15 cellular contexts compared by ENCODE assay signal in the genomic region with DNA sequence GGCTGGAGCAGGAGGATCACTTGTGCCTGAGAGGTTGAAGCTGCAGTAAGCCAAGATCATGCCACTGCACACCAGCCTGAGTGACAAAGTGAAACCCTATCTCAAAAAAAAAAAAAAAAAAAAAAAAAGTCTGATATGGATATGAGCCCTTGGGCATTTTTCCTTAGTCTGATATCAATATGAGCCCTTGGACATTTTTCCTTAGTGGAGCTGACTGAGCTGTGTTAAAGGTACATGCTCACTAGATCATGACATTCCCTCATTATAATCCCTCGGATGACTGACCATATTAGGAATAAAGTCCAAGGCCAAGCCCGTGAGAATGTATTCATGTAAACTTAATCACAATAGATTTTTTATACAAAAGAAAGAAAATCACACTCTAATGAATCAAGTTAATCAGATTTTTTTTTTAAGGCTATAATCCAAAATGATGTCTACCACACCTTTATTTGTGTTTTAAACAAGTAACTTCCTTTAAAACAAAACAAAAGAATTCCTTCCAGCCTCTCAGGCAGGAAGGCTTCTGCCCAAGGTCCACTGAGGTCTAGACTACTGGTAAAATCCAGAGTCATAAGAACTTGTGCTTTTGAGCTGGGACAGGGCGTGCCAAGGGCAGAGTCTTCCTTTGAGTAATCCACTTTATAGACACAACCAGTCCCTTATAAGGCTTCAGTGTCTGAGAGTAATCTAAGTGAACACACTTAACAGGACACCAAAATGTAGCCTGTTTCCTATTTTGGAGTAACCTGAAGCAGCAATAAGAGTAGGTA. TPM values are rescaled to one million over a fixed set of nuclear protein-coding genes. Genes with fewer than 3 reads are reported as not detected.
DNase-seq lines count a peak whose midpoint lies in the region; ATAC-seq and TF ChIP-seq lines count a peak whose summit lies in the region.
"Had no signal": no experiment of that assay in that cellular context is flagged by ENCODE, and none has a peak within 500 bp of the region (broad histone marks: within the 10 kb centered on the region; RNA-seq: fewer than 3 reads in every experiment).

No MANE protein-coding gene starts in this region.

- TF ChIP-seq CTCF in 22Rv1 (IDR thresholded peaks at IDR 0.05) (no peak), PC-9 (conservative IDR thresholded peaks at IDR 0.05) (no peak), esophagus muscularis mucosa (IDR thresholded peaks at IDR 0.05) (no peak), osteocyte (IDR thresholded peaks at IDR 0.05) (no peak)

- H3K4me1 ChIP-seq in PC-9 (replicated peaks; ENCODE audit: insufficient read depth), result peaks cover 68% of the 10 kb centered on the region
- H3K4me1 ChIP-seq in esophagus muscularis mucosa, result peaks cover 24 to 45% (median 34%) of the 10 kb centered on the region in 4 donors

- H3K27ac ChIP-seq in 22Rv1 (peak overlapping the region; percentile 40), PC-9 (peak overlapping the region; percentile 14), esophagus muscularis mucosa (replicated peaks in 1 of 4) (peak overlapping the region in 3 of 4 donors; percentile 17 to 50 (median 48))
- H3K27ac ChIP-seq: SK-N-MC had no signal

- H3K9me3 ChIP-seq in PC-9 (ENCODE audit: insufficient read depth, low read depth), result no peaks in the 10 kb centered on the region
- no peaks in the 10 kb centered on the region for H3K9me3 ChIP-seq in esophagus muscularis mucosa

- no peak overlapping the region for H2AFZ ChIP-seq in PC-9

- no peaks in the 10 kb centered on the region for H3K9me2 ChIP-seq in PC-9 (ENCODE audit: insufficient read depth)

- ATAC-seq in GM19397 (IDR thresholded peaks at IDR 0.05; ENCODE audit: unreplicated experiment), result no peak
- ATAC-seq: HCT116, WTC11 had no signal

- CTCF ChIA-PET in PC-9 (lab: Charles Lee), result interaction anchor here (0.6 to 1.2 kb wide), 4 partner anchors 17 to 136 kb away, joined by 3 to 13 read pairs (median 8); no protein-coding TSS in a partner anchor

- no peak for TF ChIP-seq EP300 in esophagus muscularis mucosa (IDR thresholded peaks at IDR 0.05)

- H3K27me3 ChIP-seq in PC-9 (ENCODE audit: insufficient read depth, low read depth), result no peaks in the 10 kb centered on the region
- H3K27me3 ChIP-seq in esophagus muscularis mucosa, result no peaks in the 10 kb centered on the region

- H3K4me1 Mint-ChIP-seq in osteocyte (ENCODE audit: unreplicated experiment), result peaks cover 22% of the 10 kb centered on the region

- H3K36me3 Mint-ChIP-seq in osteocyte (ENCODE audit: unreplicated experiment), result peaks cover 7% of the 10 kb centered on the region

- POLR2A ChIA-PET in PC-9 (lab: Charles Lee; ENCODE audit: unreplicated experiment), result interaction anchor here (0.6 kb wide), 2 partner anchors 25 to 81 kb away, joined by 3 to 9 read pairs; a partner anchor contains a TSS

- peaks cover 68% of the 10 kb centered on the region for H3F3A ChIP-seq in PC-9 (ENCODE audit: insufficient read depth, low read depth)

- H3K36me3 ChIP-seq in PC-9 (ENCODE audit: low read depth) (peaks cover 19% of the 10 kb centered on the region), esophagus muscularis mucosa (peaks cover 0 to 19% (median 4%) of the 10 kb centered on the region in 4 donors)

- peaks cover 10% of the 10 kb centered on the region for H4K20me1 ChIP-seq in PC-9 (ENCODE audit: insufficient read depth)

- DNase-seq in PC-9 (peak in 1 of 2 experiments; percentile 13), esophagus muscularis mucosa (ENCODE audit: extremely low spot score) (peak; percentile 90), osteocyte (ENCODE audit: extremely low spot score, unreplicated experiment) (no peak), HK-2 (ENCODE audit: unreplicated experiment) (no peak), COLO668 (lab: John Stamatoyannopoulos, UW; ENCODE audit: unreplicated experiment) (no peak), A172 (ENCODE audit: low spot score) (no peak)
- DNase-seq: activated T-cell treated with anti-CD3 and anti-CD28 coated beads, Interleukin-2, amount 50 U/mL, for 1 hour; anterior cingulate cortex; NCI-H1694 had no signal

- H3K9me3 Mint-ChIP-seq in osteocyte (ENCODE audit: unreplicated experiment), result no peaks in the 10 kb centered on the region
- H3K9me3 Mint-ChIP-seq: WTC11 had no signal

- 64% methylated on average over 3 of the region's 3 CpGs for WGBS in esophagus muscularis mucosa

- no TSS peak for BruUV-seq in PC-9 (replicated peaks; lab: Mats Ljungman, UMichigan)

- peaks cover 89% of the 10 kb centered on the region for H3K79me2 ChIP-seq in PC-9 (ENCODE audit: low read depth)

- intact Hi-C loops in PC-9 (cut with micrococcal nuclease; ENCODE audit: unreplicated experiment), result loop anchor here (10.0 kb wide), 2 partner anchors 307 to 657 kb away; a partner anchor contains a TSS
- intact Hi-C loops in esophagus muscularis mucosa (cut with DNase I), result no loop called here

- H3K27me3 Mint-ChIP-seq in osteocyte (ENCODE audit: unreplicated experiment), result no peaks in the 10 kb centered on the region

- TF ChIP-seq POLR2A in esophagus muscularis mucosa (IDR thresholded peaks at IDR 0.05; ENCODE audit: low read depth), result no peak

- H3K4me2 ChIP-seq in PC-9, result peak overlapping the region; percentile 41; the same call in 1 of the 2 replicates

- H3K4me3 ChIP-seq in PC-9 (no peak overlapping the region), esophagus muscularis mucosa (no peak overlapping the region)
- H3K4me3 ChIP-seq: SK-N-MC had no signal

- peak overlapping the region; percentile 41 for H3K27ac Mint-ChIP-seq in osteocyte (ENCODE audit: unreplicated experiment)
- H3K27ac Mint-ChIP-seq: WTC11 had no signal

- no peak overlapping the region for H3K4me3 Mint-ChIP-seq in osteocyte (ENCODE audit: unreplicated experiment)
- H3K4me3 Mint-ChIP-seq: WTC11 had no signal

RNA-seq across cellular contexts. Expression of a gene that starts 5.5 kb away (rescaled TPM):
- 224 and 236 TPM in 2 replicates for total RNA-seq in PC-9 (2021)
- 100 to 1,000 TPM in 1 of 4 donors, 10 to 100 TPM in 3; 72.6 to 105 (median 82.2) TPM for total RNA-seq in esophagus muscularis mucosa
- total RNA-seq in osteocyte, result 59.8 and 60.4 TPM in 2 replicates
- 184 and 272 TPM in 2 replicates for total RNA-seq in A172 (2014; rRNA removed; shearing (Covaris generic))

RNA-seq across cellular contexts. Expression of a gene that starts 56.1 kb away (rescaled TPM):
- total RNA-seq in PC-9 (2021), result 0.05 and 0.09 TPM in 2 replicates
- total RNA-seq in esophagus muscularis mucosa, result not detected
- not detected in 2 replicates for total RNA-seq in osteocyte
- 0.02 TPM in 1 of 2 replicates, not detected in the other for total RNA-seq in A172 (2014; rRNA removed; shearing (Covaris generic))
- total RNA-seq: myocyte had no signal

RNA-seq across cellular contexts. Expression of a gene that starts 57.4 kb away (rescaled TPM):
- 80.3 and 124 TPM in 2 replicates for total RNA-seq in PC-9 (2021)
- total RNA-seq in esophagus muscularis mucosa, result 10 to 100 TPM; 73.6 to 87.6 (median 80.5) TPM
- 143 and 168 TPM in 2 replicates for total RNA-seq in osteocyte
- 102 and 104 TPM in 2 replicates for total RNA-seq in A172 (2014; rRNA removed; shearing (Covaris generic))
